12 cellular contexts compared by ENCODE assay signal in genomic region chr18:36580266-36580665, GRCh38.
DNase-seq lines count a peak whose midpoint lies in the region; ATAC-seq, FAIRE-seq and TF ChIP-seq lines count a peak whose summit lies in the region.
"Had no signal": no experiment of that assay in that cellular context is flagged by ENCODE, and none has a peak within 500 bp of the region (broad histone marks: within the 10 kb centered on the region; RNA-seq: fewer than 3 reads in every experiment).

No MANE protein-coding gene starts in this region.

- H3K36me3 ChIP-seq in pancreas = no peaks in the 10 kb centered on the region

- H3K4me1 ChIP-seq in pancreas = no peaks in the 10 kb centered on the region

- H3K4me3 ChIP-seq in pancreas = no peak overlapping the region

- ATAC-seq in SK-N-SH treated with all-trans-retinoic acid at 6 μM for 48 hours (peak; percentile 55), pancreas (peak in 3 of 4 donors; percentile 37 to 44 (median 41)), HG02938 (IDR thresholded peaks at IDR 0.05; ENCODE audit: unreplicated experiment) (no peak), omental fat pad (ENCODE audit: low FRiP score) (no peak)

- H3K27ac ChIP-seq in pancreas = no peak overlapping the region
- H3K27ac ChIP-seq: HL-60 had no signal

- WGBS in pancreas, 2 donors = 72 to 73% methylated on average over 2 of the region's 2 CpGs

- FAIRE-seq in pancreas (lab: Jason Lieb, UNC) = no peak

- TF ChIP-seq CTCF in pancreas (IDR thresholded peaks at IDR 0.05) = no peak
- no peak for TF ChIP-seq CTCF in omental fat pad (IDR thresholded peaks at IDR 0.05)

- DNase-seq in COR-L47 (lab: John Stamatoyannopoulos, UW) (peak; percentile 28), fibroblast of peridontal ligament (ENCODE audit: extremely low read depth) (peak; percentile 37), pancreas (no peak), NCI-H1092 treated with DMSO at 0.1 percent for 48 hours (lab: John Stamatoyannopoulos, UW) (no peak), omental fat pad (ENCODE audit: low spot score) (no peak), cerebellar nuclear complex (lab: John Stamatoyannopoulos, UW) (no peak)
- DNase-seq: activated CD4-positive, alpha-beta T cell treated with anti-CD3 and anti-CD28 coated beads, Interleukin-2, amount 50 U/mL, for 4 hours; CD4-positive, alpha-beta memory T cell; immature natural killer cell had no signal

- no peaks in the 10 kb centered on the region for H3K9me3 ChIP-seq in pancreas

- intact Hi-C loops in pancreas (cut with DNase I) = no loop called here

- H3K27me3 ChIP-seq in pancreas = no peaks in the 10 kb centered on the region

TF ChIP-seq in SK-N-SH treated with all-trans-retinoic acid at 6 μM for 48 hours, 23 proteins besides CTCF, POLR2A, EP300 and RAD21:
- TF ChIP-seq, protein P1, sequence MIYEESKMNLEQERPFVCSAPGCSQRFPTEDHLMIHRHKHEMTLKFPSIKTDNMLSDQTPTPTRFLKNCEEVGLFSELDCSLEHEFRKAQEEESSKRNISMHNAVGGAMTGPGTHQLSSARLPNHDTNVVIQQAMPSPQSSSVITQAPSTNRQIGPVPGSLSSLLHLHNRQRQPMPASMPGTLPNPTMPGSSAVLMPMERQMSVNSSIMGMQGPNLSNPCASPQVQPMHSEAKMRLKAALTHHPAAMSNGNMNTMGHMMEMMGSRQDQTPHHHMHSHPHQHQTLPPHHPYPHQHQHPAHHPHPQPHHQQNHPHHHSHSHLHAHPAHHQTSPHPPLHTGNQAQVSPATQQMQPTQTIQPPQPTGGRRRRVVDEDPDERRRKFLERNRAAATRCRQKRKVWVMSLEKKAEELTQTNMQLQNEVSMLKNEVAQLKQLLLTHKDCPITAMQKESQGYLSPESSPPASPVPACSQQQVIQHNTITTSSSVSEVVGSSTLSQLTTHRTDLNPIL (CRISPR knock-in tag; IDR thresholded peaks at IDR 0.05; ENCODE audit: low read depth) = no peak
- TF ChIP-seq CSDC2 (CRISPR knock-in tag; IDR thresholded peaks at IDR 0.05) (no peak), ZNF565 (CRISPR knock-in tag; conservative IDR thresholded peaks at IDR 0.05; ENCODE audit: low read depth) (no peak), GLIS3 (CRISPR knock-in tag; IDR thresholded peaks at IDR 0.05) (no peak), POU6F1 (CRISPR knock-in tag; IDR thresholded peaks at IDR 0.05; ENCODE audit: borderline replicate concordance, low read depth) (no peak), ZFP3 (CRISPR knock-in tag; IDR thresholded peaks at IDR 0.05) (no peak), ARNTL (CRISPR knock-in tag; IDR thresholded peaks at IDR 0.05; ENCODE audit: borderline replicate concordance, low read depth) (no peak), ZNF8 (CRISPR knock-in tag; IDR thresholded peaks at IDR 0.05) (no peak), OSR1 (CRISPR knock-in tag; IDR thresholded peaks at IDR 0.05) (no peak), ISL1 (CRISPR knock-in tag; IDR thresholded peaks at IDR 0.05) (no peak), ZNF70 (CRISPR knock-in tag; IDR thresholded peaks at IDR 0.05) (no peak)
- TF ChIP-seq, protein P2, sequence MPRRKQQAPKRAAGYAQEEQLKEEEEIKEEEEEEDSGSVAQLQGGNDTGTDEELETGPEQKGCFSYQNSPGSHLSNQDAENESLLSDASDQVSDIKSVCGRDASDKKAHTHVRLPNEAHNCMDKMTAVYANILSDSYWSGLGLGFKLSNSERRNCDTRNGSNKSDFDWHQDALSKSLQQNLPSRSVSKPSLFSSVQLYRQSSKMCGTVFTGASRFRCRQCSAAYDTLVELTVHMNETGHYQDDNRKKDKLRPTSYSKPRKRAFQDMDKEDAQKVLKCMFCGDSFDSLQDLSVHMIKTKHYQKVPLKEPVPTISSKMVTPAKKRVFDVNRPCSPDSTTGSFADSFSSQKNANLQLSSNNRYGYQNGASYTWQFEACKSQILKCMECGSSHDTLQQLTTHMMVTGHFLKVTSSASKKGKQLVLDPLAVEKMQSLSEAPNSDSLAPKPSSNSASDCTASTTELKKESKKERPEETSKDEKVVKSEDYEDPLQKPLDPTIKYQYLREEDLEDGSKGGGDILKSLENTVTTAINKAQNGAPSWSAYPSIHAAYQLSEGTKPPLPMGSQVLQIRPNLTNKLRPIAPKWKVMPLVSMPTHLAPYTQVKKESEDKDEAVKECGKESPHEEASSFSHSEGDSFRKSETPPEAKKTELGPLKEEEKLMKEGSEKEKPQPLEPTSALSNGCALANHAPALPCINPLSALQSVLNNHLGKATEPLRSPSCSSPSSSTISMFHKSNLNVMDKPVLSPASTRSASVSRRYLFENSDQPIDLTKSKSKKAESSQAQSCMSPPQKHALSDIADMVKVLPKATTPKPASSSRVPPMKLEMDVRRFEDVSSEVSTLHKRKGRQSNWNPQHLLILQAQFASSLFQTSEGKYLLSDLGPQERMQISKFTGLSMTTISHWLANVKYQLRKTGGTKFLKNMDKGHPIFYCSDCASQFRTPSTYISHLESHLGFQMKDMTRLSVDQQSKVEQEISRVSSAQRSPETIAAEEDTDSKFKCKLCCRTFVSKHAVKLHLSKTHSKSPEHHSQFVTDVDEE (CRISPR knock-in tag; IDR thresholded peaks at IDR 0.05) = no peak

Comparison
In these comparisons a context has a peak if more than half of its experiments do, and no peak if none do; other contexts are left out.
1. DNase-seq: peak in COR-L47 (single experiment) and fibroblast of peridontal ligament (single experiment); none in pancreas (0 of 6), NCI-H1092 treated with DMSO at 0.1 percent for 48 hours (single experiment), omental fat pad (single experiment) and cerebellar nuclear complex (0 of 2).
2. ATAC-seq: peak in SK-N-SH treated with all-trans-retinoic acid at 6 μM for 48 hours (single experiment) and pancreas (3 of 4); none in HG02938 (single experiment) and omental fat pad (single experiment).